8 cellular contexts compared by ENCODE assay signal in genomic region chr11:44760917-44761545, GRCh38. TPM values are rescaled to one million over a fixed set of nuclear protein-coding genes. Genes with fewer than 3 reads are reported as not detected.
DNase-seq lines count a peak whose midpoint lies in the region; ATAC-seq, FAIRE-seq and TF ChIP-seq lines count a peak whose summit lies in the region.

No MANE protein-coding gene starts in this region.

- no peak overlapping the region for H3K4me3 ChIP-seq in A549
- H3K4me3 ChIP-seq in MG63: no peak overlapping the region
- no peak overlapping the region for H3K4me3 ChIP-seq in H1 (ENCODE audit: extremely low read depth in 1 of 4, insufficient read depth in 2 of 4, low read depth in 3 of 4, low read length in 4 of 4)
- H3K4me3 ChIP-seq in mesodermal cell (ENCODE audit: extremely low read depth, insufficient read depth, low read length, poor library complexity, severe bottlenecking): no peak overlapping the region
- H3K4me3 ChIP-seq in CD8-positive, alpha-beta T cell (ENCODE audit: low read depth, low read length): no peak overlapping the region

- no peak overlapping the region for H3K14ac ChIP-seq in H1 (ENCODE audit: insufficient read length)

- TF ChIP-seq CTCF in A549 (IDR thresholded peaks at IDR 0.05) (no peak), H1 (IDR thresholded peaks at IDR 0.05; ENCODE audit: control extremely low read depth in 1 of 3, insufficient read depth in 1 of 3, low read depth in 1 of 3, low read length in 3 of 3) (peak; percentile 75 to 86 (median 85))
- no peak for TF ChIP-seq CTCF in CD8-positive, alpha-beta T cell (IDR thresholded peaks at IDR 0.05)

- no peak overlapping the region for H3K18ac ChIP-seq in H1 (ENCODE audit: extremely low read depth, low read length)

- TF ChIP-seq RAD21 in A549 (conservative IDR thresholded peaks at IDR 0.05 in 1 of 2, IDR thresholded peaks at IDR 0.05 in 1 of 2): no peak
- peak; percentile 88 to 90 for TF ChIP-seq RAD21 in H1 (IDR thresholded peaks at IDR 0.05 in 1 of 2, conservative IDR thresholded peaks at IDR 0.05 in 1 of 2; ENCODE audit: low read depth in 2 of 2, low read length in 2 of 2)

- H3K36me3 Mint-ChIP-seq in CD8-positive, alpha-beta T cell: peaks cover 13% of the 10 kb centered on the region

- H3K27ac ChIP-seq in A549 (peak overlapping the region in 1 of 2 experiments; percentile 64; a peak in 3 of 6 replicates), H1 (ENCODE audit: low read depth, low read length) (no peak overlapping the region), mesodermal cell (ENCODE audit: low read depth, low read length, severe bottlenecking) (peak overlapping the region; percentile 89)
- H3K27ac ChIP-seq in CD8-positive, alpha-beta T cell (ENCODE audit: low read depth, low read length): no peak overlapping the region

- TF ChIP-seq EP300 in A549 (IDR thresholded peaks at IDR 0.05) (no peak), H1 (IDR thresholded peaks at IDR 0.05; ENCODE audit: borderline replicate concordance in 1 of 2, low read depth in 2 of 2, low read length in 2 of 2) (no peak)

- peaks cover 0 to 2% of the 10 kb centered on the region in 2 experiments for H4K20me1 ChIP-seq in H1 (replicated peaks in 1 of 2; ENCODE audit: control insufficient read depth in 1 of 2, insufficient read depth in 2 of 2, low read length in 2 of 2)

- H3K79me1 ChIP-seq in H1 (ENCODE audit: low read depth, low read length): no peaks in the 10 kb centered on the region

- no peak overlapping the region for H3K56ac ChIP-seq in H1 (replicated peaks; ENCODE audit: insufficient read length, low read depth, low read length)

- H3K36me3 ChIP-seq in MG63 (no peaks in the 10 kb centered on the region), H1 (ENCODE audit: control insufficient read depth in 2 of 4, insufficient read depth in 4 of 4, low read length in 3 of 4) (no peaks in the 10 kb centered on the region), mesodermal cell (ENCODE audit: control insufficient read depth, insufficient read depth, low read length) (peaks cover 17% of the 10 kb centered on the region)
- no peaks in the 10 kb centered on the region for H3K36me3 ChIP-seq in CD8-positive, alpha-beta T cell (ENCODE audit: insufficient read depth, low read length)

- no peak overlapping the region for H3K4me3 Mint-ChIP-seq in CD8-positive, alpha-beta T cell

- no peak overlapping the region for H3K23ac ChIP-seq in H1 (ENCODE audit: insufficient read length)

- peak; percentile 95 to 97 for ATAC-seq in A549
- ATAC-seq in CD8-positive, alpha-beta T cell: no peak

- H2BK20ac ChIP-seq in H1 (ENCODE audit: low read length): 0 out of 2 replicates have a peak overlapping the region, but pooled peaks have one; percentile 3

- no peak overlapping the region for H3K9ac ChIP-seq in H1 (replicated peaks in 1 of 4; ENCODE audit: extremely low read depth in 1 of 4, low read depth in 3 of 4, low read length in 3 of 4)

- H3K27me3 Mint-ChIP-seq in CD8-positive, alpha-beta T cell (ENCODE audit: low read depth): no peaks in the 10 kb centered on the region

- H2AFZ ChIP-seq in H1 (ENCODE audit: low read length): no peak overlapping the region

- H3K27me3 ChIP-seq in MG63 (no peaks in the 10 kb centered on the region), H1 (replicated peaks in 1 of 4; ENCODE audit: control insufficient read depth in 3 of 4, extremely low read depth in 1 of 4, insufficient read depth in 3 of 4, low read length in 3 of 4) (peaks cover 0 to 9% (median 6%) of the 10 kb centered on the region in 4 experiments; a peak in 5 of 7 replicates)
- H3K27me3 ChIP-seq in CD8-positive, alpha-beta T cell (ENCODE audit: insufficient read depth, low read length): no peaks in the 10 kb centered on the region

- FAIRE-seq in A549 (lab: Jason Lieb, UNC) (peak; percentile 68), H1 (lab: Jason Lieb, UNC) (peak; percentile 81)

- no peak overlapping the region for H2AK5ac ChIP-seq in H1 (ENCODE audit: low read depth, low read length)

- no peak overlapping the region for H3K4ac ChIP-seq in H1 (replicated peaks; ENCODE audit: insufficient read length, low read depth, low read length)

- 31% methylated on average over 10 of the region's 10 CpGs for WGBS in A549 (ENCODE audit: missing lambda C conversion rate)
- 37% methylated on average over 10 of the region's 10 CpGs; no CpG with 5 or more reads in 1 of the 2 experiments for WGBS in H1 (ENCODE audit: extremely low coverage in 1 of 2, insufficient coverage in 1 of 2, insufficient read length in 1 of 2, insufficient replicate concordance in 2 of 2, low coverage in 1 of 2, low lambda C conversion rate in 2 of 2, missing lambda C conversion rate in 1 of 2), 2 experiments
- WGBS in mesodermal cell (ENCODE audit: insufficient coverage in 2 of 2), 2 experiments: 21 to 31% methylated on average over 6 of the region's 10 CpGs

- H3K23me2 ChIP-seq in H1 (ENCODE audit: low read depth, low read length): no peaks in the 10 kb centered on the region

- H3K27ac Mint-ChIP-seq in CD8-positive, alpha-beta T cell: no peak overlapping the region

- H2BK5ac ChIP-seq in H1 (ENCODE audit: low read depth, low read length): no peak overlapping the region

- H3K4me1 ChIP-seq in A549 (peaks cover 24% of the 10 kb centered on the region), H1 (replicated peaks in 1 of 4; ENCODE audit: control insufficient read depth in 3 of 4, insufficient read depth in 4 of 4, low read length in 3 of 4) (peaks cover 9 to 22% (median 14%) of the 10 kb centered on the region in 4 experiments), mesodermal cell (ENCODE audit: control insufficient read depth, insufficient read depth, low read length, poor library complexity, severe bottlenecking) (peaks cover 30% of the 10 kb centered on the region)
- H3K4me1 ChIP-seq in CD8-positive, alpha-beta T cell (ENCODE audit: insufficient read depth, low read length): no peaks in the 10 kb centered on the region

- H2BK120ac ChIP-seq in H1 (replicated peaks; ENCODE audit: low read depth, low read length): no peak overlapping the region

- intact Hi-C loops in CD8-positive, alpha-beta T cell (cut with DNase I, micrococcal nuclease): no loop called here

- CTCF ChIA-PET in A549 (lab: Yijun Ruan, JAX): interaction anchor here (0.6 to 5.5 kb wide), 10 partner anchors 11 to 142 kb away, joined by 3 to 36 read pairs (median 3); no protein-coding TSS in a partner anchor
- CTCF ChIA-PET in H1 (lab: Charles Lee; ENCODE audit: partially characterized antibody): interaction anchor here (0.7 to 10.1 kb wide), 37 partner anchors 10 to 293 kb away, joined by 3 to 132 read pairs (median 4); no protein-coding TSS in a partner anchor
- CTCF ChIA-PET in CD8-positive, alpha-beta T cell (lab: Charles Lee): interaction anchor here (0.8 to 2.0 kb wide), 2 partner anchors 14 to 204 kb away, joined by 3 to 10 read pairs; no protein-coding TSS in a partner anchor

- H3K9me3 Mint-ChIP-seq in CD8-positive, alpha-beta T cell: peaks cover 11% of the 10 kb centered on the region

- H4K91ac ChIP-seq in H1 (replicated peaks; ENCODE audit: insufficient read length, low read length): no peak overlapping the region

- no peaks in the 10 kb centered on the region for H3K4me1 Mint-ChIP-seq in CD8-positive, alpha-beta T cell (ENCODE audit: low read depth)

- no peak overlapping the region for H2BK15ac ChIP-seq in H1 (ENCODE audit: low read length)

- H3K9me3 ChIP-seq in A549: peaks cover 18% of the 10 kb centered on the region; the same call in 2 of the 3 replicates
- peaks cover 12% of the 10 kb centered on the region for H3K9me3 ChIP-seq in MG63
- no peaks in the 10 kb centered on the region for H3K9me3 ChIP-seq in H1 (ENCODE audit: insufficient read depth in 2 of 2, low read depth in 1 of 2, low read length in 1 of 2)
- peaks cover 14% of the 10 kb centered on the region for H3K9me3 ChIP-seq in mesodermal cell (ENCODE audit: control insufficient read depth, low read length)
- H3K9me3 ChIP-seq in CD8-positive, alpha-beta T cell (ENCODE audit: low read length): no peaks in the 10 kb centered on the region

- H3K4me2 ChIP-seq in A549: peak overlapping the region; percentile 57
- peak overlapping the region; percentile 12 to 20; a peak in 2 of 4 replicates for H3K4me2 ChIP-seq in H1 (ENCODE audit: insufficient read depth in 1 of 2, low read depth in 2 of 2, low read length in 2 of 2)

- H4K8ac ChIP-seq in H1 (ENCODE audit: extremely low read depth, insufficient read depth, low read length): no peak overlapping the region

- H3K79me2 ChIP-seq in H1 (ENCODE audit: control insufficient read depth in 1 of 2, insufficient read depth in 2 of 2, low read length in 2 of 2): no peaks in the 10 kb centered on the region

- DNase-seq in A549 (ENCODE audit: low read depth in 1 of 2, low spot score in 1 of 2): peak; percentile 70 to 71
- DNase-seq in MG63: peak; percentile 78
- DNase-seq in H1 (ENCODE audit: low read depth in 1 of 2, low spot score in 2 of 2): peak; percentile 61 to 68
- no peak for DNase-seq in CD8-positive, alpha-beta T cell
- no peak for DNase-seq in GM19240 (ENCODE audit: insufficient read length, low spot score)
- no peak for DNase-seq in NCI-H748 treated with DMSO at 0.1 percent for 48 hours (lab: John Stamatoyannopoulos, UW)
- DNase-seq in NCI-H69 (lab: John Stamatoyannopoulos, UW): no peak

- no peak overlapping the region for H2BK12ac ChIP-seq in H1 (ENCODE audit: low read depth, low read length)

- TF ChIP-seq POLR2A in A549 (IDR thresholded peaks at IDR 0.05; ENCODE audit: low read length) (no peak), H1 (IDR thresholded peaks at IDR 0.05; ENCODE audit: control extremely low read depth in 1 of 2, low read depth in 2 of 2, low read length in 2 of 2) (no peak)

- POLR2A ChIA-PET in A549 (lab: Yijun Ruan, JAX): no interaction called here
- POLR2A ChIA-PET in H1 (lab: Charles Lee; ENCODE audit: partially characterized antibody): interaction anchor here (1.7 to 1.9 kb wide), 2 partner anchors 13 to 150 kb away, joined by 4 to 7 read pairs; no protein-coding TSS in a partner anchor
- POLR2A ChIA-PET in CD8-positive, alpha-beta T cell (lab: Charles Lee): no interaction called here

- no peak overlapping the region for H4K5ac ChIP-seq in H1 (ENCODE audit: insufficient read length, low read depth, low read length)

RNA-seq across cellular contexts. Expression of gene TSPAN18, which starts 34.3 kb away (rescaled TPM):
- polyA plus RNA-seq in A549 (2011; rRNA removed) (0.81 and 0.98 TPM in 2 replicates), A549 (2017; fragmentation: RNase III; extraction: RNeasy Plus Mini Kit Qiagen cat#74134 plus additional on column Dnase treatment) (4.5 to 5.8 TPM (median 4.8 TPM) in 3 replicates), H1 (2011; rRNA removed) (5.2 and 7.0 TPM in 2 replicates)
- 1.4 and 2.0 TPM in 2 replicates for polyA plus RNA-seq in A549 (2012; cell fraction: cytosol; rRNA removed)
- polyA plus RNA-seq in A549 (2012; cell fraction: nucleus; rRNA removed): 1.8 and 2.6 TPM in 2 replicates
- 1.2 and 2.2 TPM in 2 replicates for polyA minus RNA-seq in A549 (2011; rRNA and poly(A)+ RNA removed)
- 0.15 and 0.95 TPM in 2 replicates for total RNA-seq in MG63 (2014; rRNA removed; shearing (Covaris generic); ENCODE audit: low replicate concordance)
- 8.8 and 10.2 TPM in 2 replicates for total RNA-seq in H1 (2021; fragmentation: NEBNext Ultra II Directional; extraction: Animal tissue kit (Norgen Biotek cat#: 25700))
- 2.8 TPM for polyA plus RNA-seq in H1 (2011; cell fraction: cytosol; rRNA removed)
- polyA plus RNA-seq in H1 (2011; cell fraction: nucleus; rRNA removed): 5.7 TPM
- 9.6 to 10.3 TPM (median 10.0 TPM) in 4 replicates for polyA plus RNA-seq in H1 (2012, experiment 1 of 2)
- 8.6 TPM for polyA plus RNA-seq in H1 (2012, experiment 2 of 2)
- 14.5 TPM for polyA plus RNA-seq in H1 (2013, experiment 1 of 2)
- 15.6 TPM for polyA plus RNA-seq in H1 (2013, experiment 2 of 2)
- polyA minus RNA-seq in H1 (2011; rRNA and poly(A)+ RNA removed): 4.0 and 5.8 TPM in 2 replicates
- 2.6 TPM for polyA minus RNA-seq in H1 (2011; cell fraction: cytosol; rRNA and poly(A)+ RNA removed)
- 6.3 TPM for polyA minus RNA-seq in H1 (2011; cell fraction: nucleus; rRNA and poly(A)+ RNA removed)
- 118 TPM for polyA plus RNA-seq in mesodermal cell (2013, experiment 1 of 2)
- polyA plus RNA-seq in mesodermal cell (2013, experiment 2 of 2): 97.8 TPM
- 1 to 10 TPM; 6.1 to 6.3 TPM for total RNA-seq in CD8-positive, alpha-beta T cell

Comparison
In these comparisons a context has a peak if more than half of its experiments do, and no peak if none do; other contexts are left out.
1. DNase-seq: peak in A549 (2 of 2), MG63 (single experiment) and H1 (2 of 2); none in CD8-positive, alpha-beta T cell (0 of 7), GM19240 (single experiment), NCI-H748 treated with DMSO at 0.1 percent for 48 hours (single experiment) and NCI-H69 (single experiment).
2. CTCF ChIP-seq: peak in H1 (3 of 3); none in A549 (single experiment) and CD8-positive, alpha-beta T cell (single experiment).
3. Of the 18 proteins assayed by ChIP-seq in both H1 and A549: peak only in H1: CTCF, KDM1A and RAD21; only in A549: none; in both: none; in neither: 15.